In genomic region chr2:74429487-74430451, GRCh38 we compare ENCODE assay signal across 1 cellular context.
TF ChIP-seq lines count a peak whose summit lies in the region.

No MANE protein-coding gene starts in this region.

TF ChIP-seq in HepG2, 621 proteins besides CTCF, POLR2A, EP300 and RAD21 (continued from another document):
- TF ChIP-seq, protein P1, sequence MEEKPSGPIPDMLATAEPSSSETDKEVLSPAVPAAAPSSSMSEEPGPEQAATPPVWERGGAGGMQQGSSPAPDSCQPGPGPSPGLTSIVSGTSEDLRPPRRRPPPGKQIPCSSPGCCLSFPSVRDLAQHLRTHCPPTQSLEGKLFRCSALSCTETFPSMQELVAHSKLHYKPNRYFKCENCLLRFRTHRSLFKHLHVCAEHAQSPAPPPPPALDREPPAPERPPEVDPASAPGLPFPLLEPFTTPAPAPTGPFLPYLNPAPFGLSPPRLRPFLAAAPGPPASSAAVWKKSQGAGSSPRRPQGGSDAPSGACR (CRISPR knock-in tag; IDR thresholded peaks at IDR 0.05), result no peak; the same call in 1 of the 2 replicates
- TF ChIP-seq JDP2 (CRISPR knock-in tag; IDR thresholded peaks at IDR 0.05; ENCODE audit: borderline replicate concordance), result no peak
- 0 out of 2 replicates have a peak, but pooled peaks have one; percentile 59 for TF ChIP-seq SRY (CRISPR knock-in tag; IDR thresholded peaks at IDR 0.05)
- TF ChIP-seq MTA1 (CRISPR knock-in tag; IDR thresholded peaks at IDR 0.05; ENCODE audit: borderline replicate concordance), result peak; percentile 98
- TF ChIP-seq ZFP90 (CRISPR knock-in tag; IDR thresholded peaks at IDR 0.05; ENCODE audit: borderline replicate concordance), result 0 out of 2 replicates have a peak, but pooled peaks have one; percentile 39
- peak; percentile 98 for TF ChIP-seq HNRNPL (IDR thresholded peaks at IDR 0.05; ENCODE audit: low read depth, low read length)
- TF ChIP-seq PAWR (CRISPR knock-in tag; IDR thresholded peaks at IDR 0.05; ENCODE audit: borderline replicate concordance), result no peak
- TF ChIP-seq CHCHD3 (CRISPR knock-in tag; IDR thresholded peaks at IDR 0.05), result peak; percentile 71; the same call in 1 of the 2 replicates
- no peak; the same call in 1 of the 2 replicates for TF ChIP-seq GATA4 (IDR thresholded peaks at IDR 0.05; ENCODE audit: borderline replicate concordance, low read depth)
- TF ChIP-seq KAT8 (CRISPR knock-in tag; IDR thresholded peaks at IDR 0.05), result peak; percentile 69
- TF ChIP-seq ZSCAN29 (CRISPR knock-in tag; conservative IDR thresholded peaks at IDR 0.05), result peak; percentile 96
- no peak for TF ChIP-seq ZBTB49 (CRISPR knock-in tag; IDR thresholded peaks at IDR 0.05; ENCODE audit: borderline replicate concordance)
- TF ChIP-seq, protein P2, sequence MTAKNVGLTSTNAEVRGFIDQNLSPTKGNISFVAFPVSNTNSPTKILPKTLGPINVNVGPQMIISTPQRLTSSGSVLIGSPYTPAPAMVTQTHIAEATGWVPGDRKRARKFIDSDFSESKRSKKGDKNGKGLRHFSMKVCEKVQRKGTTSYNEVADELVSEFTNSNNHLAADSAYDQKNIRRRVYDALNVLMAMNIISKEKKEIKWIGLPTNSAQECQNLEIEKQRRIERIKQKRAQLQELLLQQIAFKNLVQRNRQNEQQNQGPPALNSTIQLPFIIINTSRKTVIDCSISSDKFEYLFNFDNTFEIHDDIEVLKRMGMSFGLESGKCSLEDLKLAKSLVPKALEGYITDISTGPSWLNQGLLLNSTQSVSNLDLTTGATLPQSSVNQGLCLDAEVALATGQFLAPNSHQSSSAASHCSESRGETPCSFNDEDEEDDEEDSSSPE (CRISPR knock-in tag; IDR thresholded peaks at IDR 0.05), result peak; percentile 47
- no peak for TF ChIP-seq SP1 (IDR thresholded peaks at IDR 0.05)
- no peak; the same call in 1 of the 2 replicates for TF ChIP-seq SP1 (CRISPR knock-in tag; IDR thresholded peaks at IDR 0.05)
- TF ChIP-seq RAD51 (IDR thresholded peaks at IDR 0.05; ENCODE audit: borderline replicate concordance), result no peak
- TF ChIP-seq, protein P3, sequence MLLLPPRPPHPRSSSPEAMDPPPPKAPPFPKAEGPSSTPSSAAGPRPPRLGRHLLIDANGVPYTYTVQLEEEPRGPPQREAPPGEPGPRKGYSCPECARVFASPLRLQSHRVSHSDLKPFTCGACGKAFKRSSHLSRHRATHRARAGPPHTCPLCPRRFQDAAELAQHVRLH (CRISPR knock-in tag; IDR thresholded peaks at IDR 0.05; ENCODE audit: borderline replicate concordance, low read depth), result peak; percentile 87; the same call in 1 of the 2 replicates
- TF ChIP-seq TFAP4 (IDR thresholded peaks at IDR 0.05; ENCODE audit: borderline replicate concordance, low read depth), result peak; percentile 79
- TF ChIP-seq TRIM24 (CRISPR knock-in tag; IDR thresholded peaks at IDR 0.05), result no peak
- TF ChIP-seq CSRNP1 (CRISPR knock-in tag; IDR thresholded peaks at IDR 0.05), result peak; percentile 75; the same call in 1 of the 2 replicates
- TF ChIP-seq AGO1 (IDR thresholded peaks at IDR 0.05; ENCODE audit: low read depth, low read length, poor library complexity, severe bottlenecking), result peak; percentile 71
- no peak for TF ChIP-seq ZNF841 (CRISPR knock-in tag; IDR thresholded peaks at IDR 0.05; ENCODE audit: borderline replicate concordance)
- no peak for TF ChIP-seq XBP1 (CRISPR knock-in tag; IDR thresholded peaks at IDR 0.05)
- TF ChIP-seq, protein P4, sequence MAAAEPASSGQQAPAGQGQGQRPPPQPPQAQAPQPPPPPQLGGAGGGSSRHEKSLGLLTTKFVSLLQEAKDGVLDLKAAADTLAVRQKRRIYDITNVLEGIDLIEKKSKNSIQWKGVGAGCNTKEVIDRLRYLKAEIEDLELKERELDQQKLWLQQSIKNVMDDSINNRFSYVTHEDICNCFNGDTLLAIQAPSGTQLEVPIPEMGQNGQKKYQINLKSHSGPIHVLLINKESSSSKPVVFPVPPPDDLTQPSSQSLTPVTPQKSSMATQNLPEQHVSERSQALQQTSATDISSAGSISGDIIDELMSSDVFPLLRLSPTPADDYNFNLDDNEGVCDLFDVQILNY (CRISPR knock-in tag; conservative IDR thresholded peaks at IDR 0.05), result no peak
- TF ChIP-seq ZNF589 (CRISPR knock-in tag; conservative IDR thresholded peaks at IDR 0.05), result peak; percentile 76
- no peak for TF ChIP-seq ZNF224 (CRISPR knock-in tag; IDR thresholded peaks at IDR 0.05)
- no peak; the same call in 1 of the 2 replicates for TF ChIP-seq ZNF101 (CRISPR knock-in tag; IDR thresholded peaks at IDR 0.05; ENCODE audit: borderline replicate concordance, low read depth)
- no peak for TF ChIP-seq ZNF180 (CRISPR knock-in tag; IDR thresholded peaks at IDR 0.05; ENCODE audit: borderline replicate concordance, low read depth)
- no peak for TF ChIP-seq KDM3A (CRISPR knock-in tag; IDR thresholded peaks at IDR 0.05; ENCODE audit: low read depth)
- no peak for TF ChIP-seq NCOA5 (CRISPR knock-in tag; IDR thresholded peaks at IDR 0.05)
- TF ChIP-seq SRSF1 (optimal IDR thresholded peaks at IDR 0.05; ENCODE audit: low read depth, low read length), result peak; percentile 89
- TF ChIP-seq ZNF460 (CRISPR knock-in tag; IDR thresholded peaks at IDR 0.05; ENCODE audit: borderline replicate concordance), result no peak; the same call in 1 of the 2 replicates
- no peak for TF ChIP-seq BCLAF1 (IDR thresholded peaks at IDR 0.05)
- TF ChIP-seq, protein P5, sequence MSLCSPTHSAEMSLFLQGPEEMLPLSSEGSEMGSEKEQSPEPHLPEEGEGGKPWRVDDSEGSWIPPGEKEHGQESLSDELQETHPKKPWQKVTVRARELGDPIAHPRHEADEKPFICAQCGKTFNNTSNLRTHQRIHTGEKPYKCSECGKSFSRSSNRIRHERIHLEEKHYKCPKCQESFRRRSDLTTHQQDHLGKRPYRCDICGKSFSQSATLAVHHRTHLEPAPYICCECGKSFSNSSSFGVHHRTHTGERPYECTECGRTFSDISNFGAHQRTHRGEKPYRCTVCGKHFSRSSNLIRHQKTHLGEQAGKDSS (CRISPR knock-in tag; IDR thresholded peaks at IDR 0.05; ENCODE audit: borderline replicate concordance, low read depth), result peak; percentile 54; the same call in 1 of the 2 replicates
- no peak for TF ChIP-seq PRDM15 (CRISPR knock-in tag; IDR thresholded peaks at IDR 0.05)
- TF ChIP-seq KLF11 (CRISPR knock-in tag; IDR thresholded peaks at IDR 0.05), result peak; percentile 67
- TF ChIP-seq NONO (IDR thresholded peaks at IDR 0.05), result no peak
- peak; percentile 98 for TF ChIP-seq NONO (CRISPR knock-in tag; conservative IDR thresholded peaks at IDR 0.05)
- no peak for TF ChIP-seq ZSCAN20 (CRISPR knock-in tag; IDR thresholded peaks at IDR 0.05; ENCODE audit: borderline replicate concordance)
- TF ChIP-seq SKIL (CRISPR knock-in tag; IDR thresholded peaks at IDR 0.05; ENCODE audit: borderline replicate concordance), result peak; percentile 85
- no peak for TF ChIP-seq GABPA (IDR thresholded peaks at IDR 0.05; ENCODE audit: low read depth, low read length)
- 0 out of 2 replicates have a peak, but pooled peaks have one; percentile 28 for TF ChIP-seq GABPA (CRISPR knock-in tag; IDR thresholded peaks at IDR 0.05; ENCODE audit: low read depth)
